1 cellular context compared by ENCODE assay signal in the genomic region with DNA sequence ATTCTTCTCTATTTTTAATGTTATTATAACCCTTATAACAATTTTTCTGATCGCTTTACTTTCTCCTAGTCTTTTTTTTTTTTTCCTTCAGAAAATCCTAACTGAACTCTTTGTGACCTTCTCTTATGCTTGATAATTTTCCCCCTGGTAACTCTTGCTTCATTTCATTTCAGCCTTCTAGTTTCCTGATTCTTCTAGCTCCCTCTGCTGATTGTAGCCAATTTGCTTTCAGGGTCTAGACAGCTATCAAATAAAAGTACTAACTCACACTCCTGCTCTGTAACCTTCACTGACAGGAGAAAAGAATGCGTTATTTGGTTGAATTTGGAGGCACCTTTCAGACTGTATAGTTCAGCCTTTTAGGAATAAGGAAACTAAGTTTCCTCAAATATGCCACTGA.
TF ChIP-seq lines count a peak whose summit lies in the region.

No MANE protein-coding gene starts in this region.

TF ChIP-seq in HepG2, 621 proteins besides CTCF, POLR2A, EP300 and RAD21 (continued from another document):
- TF ChIP-seq, protein P1, sequence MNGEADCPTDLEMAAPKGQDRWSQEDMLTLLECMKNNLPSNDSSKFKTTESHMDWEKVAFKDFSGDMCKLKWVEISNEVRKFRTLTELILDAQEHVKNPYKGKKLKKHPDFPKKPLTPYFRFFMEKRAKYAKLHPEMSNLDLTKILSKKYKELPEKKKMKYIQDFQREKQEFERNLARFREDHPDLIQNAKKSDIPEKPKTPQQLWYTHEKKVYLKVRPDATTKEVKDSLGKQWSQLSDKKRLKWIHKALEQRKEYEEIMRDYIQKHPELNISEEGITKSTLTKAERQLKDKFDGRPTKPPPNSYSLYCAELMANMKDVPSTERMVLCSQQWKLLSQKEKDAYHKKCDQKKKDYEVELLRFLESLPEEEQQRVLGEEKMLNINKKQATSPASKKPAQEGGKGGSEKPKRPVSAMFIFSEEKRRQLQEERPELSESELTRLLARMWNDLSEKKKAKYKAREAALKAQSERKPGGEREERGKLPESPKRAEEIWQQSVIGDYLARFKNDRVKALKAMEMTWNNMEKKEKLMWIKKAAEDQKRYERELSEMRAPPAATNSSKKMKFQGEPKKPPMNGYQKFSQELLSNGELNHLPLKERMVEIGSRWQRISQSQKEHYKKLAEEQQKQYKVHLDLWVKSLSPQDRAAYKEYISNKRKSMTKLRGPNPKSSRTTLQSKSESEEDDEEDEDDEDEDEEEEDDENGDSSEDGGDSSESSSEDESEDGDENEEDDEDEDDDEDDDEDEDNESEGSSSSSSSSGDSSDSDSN (CRISPR knock-in tag; IDR thresholded peaks at IDR 0.05) = no peak
